In genomic region chr1:94807742-94808491, GRCh38 we compare ENCODE assay signal across 1 cellular context.
TF ChIP-seq lines count a peak whose summit lies in the region.

No MANE protein-coding gene starts in this region.

TF ChIP-seq in HepG2, 621 proteins besides CTCF, POLR2A, EP300 and RAD21 (continued from another document and continues in another):
- TF ChIP-seq, protein P1, sequence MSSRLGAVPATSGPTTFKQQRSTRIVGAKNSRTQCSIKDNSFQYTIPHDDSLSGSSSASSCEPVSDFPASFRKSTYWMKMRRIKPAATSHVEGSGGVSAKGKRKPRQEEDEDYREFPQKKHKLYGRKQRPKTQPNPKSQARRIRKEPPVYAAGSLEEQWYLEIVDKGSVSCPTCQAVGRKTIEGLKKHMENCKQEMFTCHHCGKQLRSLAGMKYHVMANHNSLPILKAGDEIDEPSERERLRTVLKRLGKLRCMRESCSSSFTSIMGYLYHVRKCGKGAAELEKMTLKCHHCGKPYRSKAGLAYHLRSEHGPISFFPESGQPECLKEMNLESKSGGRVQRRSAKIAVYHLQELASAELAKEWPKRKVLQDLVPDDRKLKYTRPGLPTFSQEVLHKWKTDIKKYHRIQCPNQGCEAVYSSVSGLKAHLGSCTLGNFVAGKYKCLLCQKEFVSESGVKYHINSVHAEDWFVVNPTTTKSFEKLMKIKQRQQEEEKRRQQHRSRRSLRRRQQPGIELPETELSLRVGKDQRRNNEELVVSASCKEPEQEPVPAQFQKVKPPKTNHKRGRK (CRISPR knock-in tag; IDR thresholded peaks at IDR 0.05): no peak
- TF ChIP-seq LCORL (IDR thresholded peaks at IDR 0.05): no peak
- TF ChIP-seq LCORL (CRISPR knock-in tag; IDR thresholded peaks at IDR 0.05): no peak; the same call in 1 of the 2 replicates
- TF ChIP-seq ZNF446 (CRISPR knock-in tag; IDR thresholded peaks at IDR 0.05): no peak
- TF ChIP-seq DPF2 (CRISPR knock-in tag; IDR thresholded peaks at IDR 0.05; ENCODE audit: borderline replicate concordance, low read depth): peak; percentile 58; the same call in 1 of the 2 replicates
- peak; percentile 64 for TF ChIP-seq ZNF460 (CRISPR knock-in tag; IDR thresholded peaks at IDR 0.05; ENCODE audit: borderline replicate concordance)
- no peak for TF ChIP-seq ZNF816 (CRISPR knock-in tag; IDR thresholded peaks at IDR 0.05; ENCODE audit: borderline replicate concordance)
- no peak for TF ChIP-seq HNRNPLL (IDR thresholded peaks at IDR 0.05; ENCODE audit: low read depth, low read length, poor library complexity, severe bottlenecking)
- TF ChIP-seq ZKSCAN1 (IDR thresholded peaks at IDR 0.05; ENCODE audit: low read length): no peak
- TF ChIP-seq SOX6 (IDR thresholded peaks at IDR 0.05): no peak
- TF ChIP-seq SOX6 (CRISPR knock-in tag; IDR thresholded peaks at IDR 0.05): peak; percentile 57
- TF ChIP-seq HOXA5 (CRISPR knock-in tag; IDR thresholded peaks at IDR 0.05): no peak
- peak; percentile 75 for TF ChIP-seq FOXA3 (CRISPR knock-in tag; IDR thresholded peaks at IDR 0.05)
- TF ChIP-seq HMGXB4 (CRISPR knock-in tag; IDR thresholded peaks at IDR 0.05; ENCODE audit: borderline replicate concordance in 1 of 2, low read depth in 1 of 2): no peak
- TF ChIP-seq ZNF770 (CRISPR knock-in tag; IDR thresholded peaks at IDR 0.05): peak; percentile 65; the same call in 1 of the 2 replicates
- no peak for TF ChIP-seq ZNF275 (CRISPR knock-in tag; IDR thresholded peaks at IDR 0.05; ENCODE audit: borderline replicate concordance)
- TF ChIP-seq, protein P2, sequence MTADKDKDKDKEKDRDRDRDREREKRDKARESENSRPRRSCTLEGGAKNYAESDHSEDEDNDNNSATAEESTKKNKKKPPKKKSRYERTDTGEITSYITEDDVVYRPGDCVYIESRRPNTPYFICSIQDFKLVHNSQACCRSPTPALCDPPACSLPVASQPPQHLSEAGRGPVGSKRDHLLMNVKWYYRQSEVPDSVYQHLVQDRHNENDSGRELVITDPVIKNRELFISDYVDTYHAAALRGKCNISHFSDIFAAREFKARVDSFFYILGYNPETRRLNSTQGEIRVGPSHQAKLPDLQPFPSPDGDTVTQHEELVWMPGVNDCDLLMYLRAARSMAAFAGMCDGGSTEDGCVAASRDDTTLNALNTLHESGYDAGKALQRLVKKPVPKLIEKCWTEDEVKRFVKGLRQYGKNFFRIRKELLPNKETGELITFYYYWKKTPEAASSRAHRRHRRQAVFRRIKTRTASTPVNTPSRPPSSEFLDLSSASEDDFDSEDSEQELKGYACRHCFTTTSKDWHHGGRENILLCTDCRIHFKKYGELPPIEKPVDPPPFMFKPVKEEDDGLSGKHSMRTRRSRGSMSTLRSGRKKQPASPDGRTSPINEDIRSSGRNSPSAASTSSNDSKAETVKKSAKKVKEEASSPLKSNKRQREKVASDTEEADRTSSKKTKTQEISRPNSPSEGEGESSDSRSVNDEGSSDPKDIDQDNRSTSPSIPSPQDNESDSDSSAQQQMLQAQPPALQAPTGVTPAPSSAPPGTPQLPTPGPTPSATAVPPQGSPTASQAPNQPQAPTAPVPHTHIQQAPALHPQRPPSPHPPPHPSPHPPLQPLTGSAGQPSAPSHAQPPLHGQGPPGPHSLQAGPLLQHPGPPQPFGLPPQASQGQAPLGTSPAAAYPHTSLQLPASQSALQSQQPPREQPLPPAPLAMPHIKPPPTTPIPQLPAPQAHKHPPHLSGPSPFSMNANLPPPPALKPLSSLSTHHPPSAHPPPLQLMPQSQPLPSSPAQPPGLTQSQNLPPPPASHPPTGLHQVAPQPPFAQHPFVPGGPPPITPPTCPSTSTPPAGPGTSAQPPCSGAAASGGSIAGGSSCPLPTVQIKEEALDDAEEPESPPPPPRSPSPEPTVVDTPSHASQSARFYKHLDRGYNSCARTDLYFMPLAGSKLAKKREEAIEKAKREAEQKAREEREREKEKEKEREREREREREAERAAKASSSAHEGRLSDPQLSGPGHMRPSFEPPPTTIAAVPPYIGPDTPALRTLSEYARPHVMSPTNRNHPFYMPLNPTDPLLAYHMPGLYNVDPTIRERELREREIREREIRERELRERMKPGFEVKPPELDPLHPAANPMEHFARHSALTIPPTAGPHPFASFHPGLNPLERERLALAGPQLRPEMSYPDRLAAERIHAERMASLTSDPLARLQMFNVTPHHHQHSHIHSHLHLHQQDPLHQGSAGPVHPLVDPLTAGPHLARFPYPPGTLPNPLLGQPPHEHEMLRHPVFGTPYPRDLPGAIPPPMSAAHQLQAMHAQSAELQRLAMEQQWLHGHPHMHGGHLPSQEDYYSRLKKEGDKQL (CRISPR knock-in tag; IDR thresholded peaks at IDR 0.05; ENCODE audit: low read depth): peak; percentile 58; the same call in 1 of the 2 replicates
- TF ChIP-seq NR2C2 (CRISPR knock-in tag; IDR thresholded peaks at IDR 0.05; ENCODE audit: borderline replicate concordance): peak; percentile 29; the same call in 1 of the 2 replicates
- no peak for TF ChIP-seq ESRRA (CRISPR knock-in tag; IDR thresholded peaks at IDR 0.05; ENCODE audit: low read depth)
- TF ChIP-seq STAG1 (CRISPR knock-in tag; IDR thresholded peaks at IDR 0.05): peak; percentile 25
- no peak for TF ChIP-seq ZNF598 (CRISPR knock-in tag; IDR thresholded peaks at IDR 0.05; ENCODE audit: borderline replicate concordance)
- no peak for TF ChIP-seq POLR2AphosphoS2 (IDR thresholded peaks at IDR 0.05; ENCODE audit: low read depth, low read length)
- no peak for TF ChIP-seq TAF15 (IDR thresholded peaks at IDR 0.05; ENCODE audit: low read depth, low read length, poor library complexity, severe bottlenecking)
- TF ChIP-seq, protein P3, sequence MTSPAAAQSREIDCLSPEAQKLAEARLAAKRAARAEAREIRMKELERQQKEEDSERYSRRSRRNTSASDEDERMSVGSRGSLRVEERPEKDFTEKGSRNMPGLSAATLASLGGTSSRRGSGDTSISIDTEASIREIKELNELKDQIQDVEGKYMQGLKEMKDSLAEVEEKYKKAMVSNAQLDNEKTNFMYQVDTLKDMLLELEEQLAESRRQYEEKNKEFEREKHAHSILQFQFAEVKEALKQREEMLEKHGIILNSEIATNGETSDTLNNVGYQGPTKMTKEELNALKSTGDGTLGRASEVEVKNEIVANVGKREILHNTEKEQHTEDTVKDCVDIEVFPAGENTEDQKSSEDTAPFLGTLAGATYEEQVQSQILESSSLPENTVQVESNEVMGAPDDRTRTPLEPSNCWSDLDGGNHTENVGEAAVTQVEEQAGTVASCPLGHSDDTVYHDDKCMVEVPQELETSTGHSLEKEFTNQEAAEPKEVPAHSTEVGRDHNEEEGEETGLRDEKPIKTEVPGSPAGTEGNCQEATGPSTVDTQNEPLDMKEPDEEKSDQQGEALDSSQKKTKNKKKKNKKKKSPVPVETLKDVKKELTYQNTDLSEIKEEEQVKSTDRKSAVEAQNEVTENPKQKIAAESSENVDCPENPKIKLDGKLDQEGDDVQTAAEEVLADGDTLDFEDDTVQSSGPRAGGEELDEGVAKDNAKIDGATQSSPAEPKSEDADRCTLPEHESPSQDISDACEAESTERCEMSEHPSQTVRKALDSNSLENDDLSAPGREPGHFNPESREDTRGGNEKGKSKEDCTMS (CRISPR knock-in tag; conservative IDR thresholded peaks at IDR 0.05): no peak
- TF ChIP-seq, protein P4, sequence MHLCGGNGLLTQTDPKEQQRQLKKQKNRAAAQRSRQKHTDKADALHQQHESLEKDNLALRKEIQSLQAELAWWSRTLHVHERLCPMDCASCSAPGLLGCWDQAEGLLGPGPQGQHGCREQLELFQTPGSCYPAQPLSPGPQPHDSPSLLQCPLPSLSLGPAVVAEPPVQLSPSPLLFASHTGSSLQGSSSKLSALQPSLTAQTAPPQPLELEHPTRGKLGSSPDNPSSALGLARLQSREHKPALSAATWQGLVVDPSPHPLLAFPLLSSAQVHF (CRISPR knock-in tag; IDR thresholded peaks at IDR 0.05): no peak
- no peak for TF ChIP-seq ZBTB39 (CRISPR knock-in tag; IDR thresholded peaks at IDR 0.05)
- TF ChIP-seq NCOA2 (CRISPR knock-in tag; IDR thresholded peaks at IDR 0.05): peak; percentile 67; the same call in 1 of the 2 replicates
- TF ChIP-seq, protein P5, sequence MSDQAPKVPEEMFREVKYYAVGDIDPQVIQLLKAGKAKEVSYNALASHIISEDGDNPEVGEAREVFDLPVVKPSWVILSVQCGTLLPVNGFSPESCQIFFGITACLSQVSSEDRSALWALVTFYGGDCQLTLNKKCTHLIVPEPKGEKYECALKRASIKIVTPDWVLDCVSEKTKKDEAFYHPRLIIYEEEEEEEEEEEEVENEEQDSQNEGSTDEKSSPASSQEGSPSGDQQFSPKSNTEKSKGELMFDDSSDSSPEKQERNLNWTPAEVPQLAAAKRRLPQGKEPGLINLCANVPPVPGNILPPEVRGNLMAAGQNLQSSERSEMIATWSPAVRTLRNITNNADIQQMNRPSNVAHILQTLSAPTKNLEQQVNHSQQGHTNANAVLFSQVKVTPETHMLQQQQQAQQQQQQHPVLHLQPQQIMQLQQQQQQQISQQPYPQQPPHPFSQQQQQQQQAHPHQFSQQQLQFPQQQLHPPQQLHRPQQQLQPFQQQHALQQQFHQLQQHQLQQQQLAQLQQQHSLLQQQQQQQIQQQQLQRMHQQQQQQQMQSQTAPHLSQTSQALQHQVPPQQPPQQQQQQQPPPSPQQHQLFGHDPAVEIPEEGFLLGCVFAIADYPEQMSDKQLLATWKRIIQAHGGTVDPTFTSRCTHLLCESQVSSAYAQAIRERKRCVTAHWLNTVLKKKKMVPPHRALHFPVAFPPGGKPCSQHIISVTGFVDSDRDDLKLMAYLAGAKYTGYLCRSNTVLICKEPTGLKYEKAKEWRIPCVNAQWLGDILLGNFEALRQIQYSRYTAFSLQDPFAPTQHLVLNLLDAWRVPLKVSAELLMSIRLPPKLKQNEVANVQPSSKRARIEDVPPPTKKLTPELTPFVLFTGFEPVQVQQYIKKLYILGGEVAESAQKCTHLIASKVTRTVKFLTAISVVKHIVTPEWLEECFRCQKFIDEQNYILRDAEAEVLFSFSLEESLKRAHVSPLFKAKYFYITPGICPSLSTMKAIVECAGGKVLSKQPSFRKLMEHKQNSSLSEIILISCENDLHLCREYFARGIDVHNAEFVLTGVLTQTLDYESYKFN (CRISPR knock-in tag; conservative IDR thresholded peaks at IDR 0.05): peak; percentile 81
- TF ChIP-seq SNAPC2 (CRISPR knock-in tag; IDR thresholded peaks at IDR 0.05): peak; percentile 72; the same call in 1 of the 2 replicates
- TF ChIP-seq POGZ (CRISPR knock-in tag; IDR thresholded peaks at IDR 0.05): peak; percentile 53; the same call in 1 of the 2 replicates
- TF ChIP-seq RXRB (CRISPR knock-in tag; IDR thresholded peaks at IDR 0.05; ENCODE audit: borderline replicate concordance): peak; percentile 71
- TF ChIP-seq JUNB (CRISPR knock-in tag; IDR thresholded peaks at IDR 0.05; ENCODE audit: borderline replicate concordance): no peak
- TF ChIP-seq HMGA1 (CRISPR knock-in tag; conservative IDR thresholded peaks at IDR 0.05): no peak
- TF ChIP-seq BRCA1 (CRISPR knock-in tag; IDR thresholded peaks at IDR 0.05): no peak
- peak; percentile 69 for TF ChIP-seq GATAD2A (CRISPR knock-in tag; IDR thresholded peaks at IDR 0.05)
- TF ChIP-seq ZNF713 (CRISPR knock-in tag; IDR thresholded peaks at IDR 0.05): no peak
- no peak for TF ChIP-seq SMAD1 (CRISPR knock-in tag; IDR thresholded peaks at IDR 0.05; ENCODE audit: borderline replicate concordance, low read depth)
- TF ChIP-seq ZSCAN20 (CRISPR knock-in tag; IDR thresholded peaks at IDR 0.05; ENCODE audit: borderline replicate concordance): no peak
- no peak for TF ChIP-seq ZNF773 (CRISPR knock-in tag; IDR thresholded peaks at IDR 0.05; ENCODE audit: borderline replicate concordance)
- TF ChIP-seq ISL2 (CRISPR knock-in tag; IDR thresholded peaks at IDR 0.05): 0 out of 2 replicates have a peak, but pooled peaks have one; percentile 46
- TF ChIP-seq ZMYM2 (CRISPR knock-in tag; IDR thresholded peaks at IDR 0.05): peak; percentile 17; the same call in 1 of the 2 replicates
